ENCODE assay signal across 24 cellular contexts in the genomic region with DNA sequence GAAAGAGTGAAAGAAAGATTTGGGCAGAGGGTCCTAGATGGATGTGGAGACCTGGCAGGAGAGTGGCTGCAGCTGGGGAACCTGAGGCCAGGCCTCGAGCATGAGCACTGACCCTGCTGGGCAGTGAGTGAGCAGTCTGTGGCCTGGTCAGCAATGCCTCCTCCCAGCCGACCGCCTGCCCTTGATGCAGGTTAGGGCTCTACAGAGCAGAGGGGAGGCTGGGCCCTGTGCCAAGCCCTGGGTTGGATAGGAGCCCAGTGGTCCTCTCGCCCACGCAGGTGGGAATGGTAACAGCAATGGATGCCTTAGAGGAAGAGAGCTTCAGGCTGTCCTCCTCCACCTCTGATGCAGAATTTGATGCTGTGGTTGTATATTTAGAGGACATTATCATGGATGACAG.
A peak's percentile ranks its signal among the peaks of the same experiment; 100 is the strongest.
DNase-seq lines count a peak whose midpoint lies in the region; ATAC-seq and TF ChIP-seq lines count a peak whose summit lies in the region.
"Had no signal": no experiment of that assay in that cellular context is flagged by ENCODE, and none has a peak within 500 bp of the region (broad histone marks: within the 10 kb centered on the region; RNA-seq: fewer than 3 reads in every experiment).

No MANE protein-coding gene starts in this region.

- H3K4me1 ChIP-seq in RWPE2 (ENCODE audit: insufficient read depth, poor library complexity, severe bottlenecking), result peaks cover 35% of the 10 kb centered on the region
- H3K4me1 ChIP-seq: Caco-2, HAP-1, SJCRH30 had no signal

- no peak for DNase-seq in activated T-cell treated with anti-CD3 and anti-CD28 coated beads, Interleukin-2, amount 50 U/mL, for 24 hours
- no peak for DNase-seq in activated T-cell treated with anti-CD3 and anti-CD28 coated beads, Interleukin-2, amount 50 U/mL, for 1 hour
- DNase-seq in DMS79 treated with DMSO at 0.1 percent for 48 hours (lab: John Stamatoyannopoulos, UW), result peak; percentile 11
- no peak for DNase-seq in RWPE2 (ENCODE audit: low spot score)
- DNase-seq in stimulated activated effector memory CD8-positive, alpha-beta T cell treated with anti-CD3 and anti-CD28 coated beads, Interleukin-12 subunit alpha, Interleukin-12 subunit beta, amount 100 ng/mL, for 72 hours (ENCODE audit: low spot score in 2 of 2), result no peak
- DNase-seq in NOMO-1 treated with DMSO at 0.1 percent for 48 hours (lab: John Stamatoyannopoulos, UW; ENCODE audit: unreplicated experiment), result no peak
- DNase-seq in medulla oblongata (ENCODE audit: extremely low spot score), result no peak
- DNase-seq: Caco-2; CD4-positive, alpha-beta memory T cell; EL; GF-D8; KBM-7; NCI-H1092; NCI-H146; NCI-H2029; NCI-H2227 treated with DMSO at 0.1 percent for 48 hours; NCI-H524 treated with DMSO at 0.1 percent for 48 hours; NCI-H82; PC-3; RPMI8226; SJCRH30; T-cell had no signal

- no peak for ATAC-seq in RWPE2 (ENCODE audit: low read depth)
- ATAC-seq in stimulated activated effector memory CD8-positive, alpha-beta T cell treated with anti-CD3 and anti-CD28 coated beads, Interleukin-12 subunit alpha, Interleukin-12 subunit beta, amount 100 ng/mL, for 72 hours, result no peak
- ATAC-seq: GM23338, PC-3, T-cell had no signal

- peak overlapping the region; percentile 29 for H3K27ac Mint-ChIP-seq in activated T-cell treated with anti-CD3 and anti-CD28 coated beads, Interleukin-2, amount 50 U/mL, for 24 hours
- peak overlapping the region; percentile 67 for H3K27ac Mint-ChIP-seq in stimulated activated effector memory CD8-positive, alpha-beta T cell treated with anti-CD3 and anti-CD28 coated beads, Interleukin-12 subunit alpha, Interleukin-12 subunit beta, amount 100 ng/mL, for 72 hours
- H3K27ac Mint-ChIP-seq: GM23338, T-cell had no signal

- H3K4me1 Mint-ChIP-seq in activated T-cell treated with anti-CD3 and anti-CD28 coated beads, Interleukin-2, amount 50 U/mL, for 24 hours (ENCODE audit: low read depth), result peaks cover 26% of the 10 kb centered on the region
- H3K4me1 Mint-ChIP-seq in stimulated activated effector memory CD8-positive, alpha-beta T cell treated with anti-CD3 and anti-CD28 coated beads, Interleukin-12 subunit alpha, Interleukin-12 subunit beta, amount 100 ng/mL, for 72 hours, result peaks cover 12% of the 10 kb centered on the region

- H3K9me3 ChIP-seq in RWPE2 (ENCODE audit: severe bottlenecking), result no peaks in the 10 kb centered on the region
- H3K9me3 ChIP-seq: HAP-1, SJCRH30 had no signal

- H3K9me3 Mint-ChIP-seq in activated T-cell treated with anti-CD3 and anti-CD28 coated beads, Interleukin-2, amount 50 U/mL, for 24 hours, result no peaks in the 10 kb centered on the region
- H3K9me3 Mint-ChIP-seq in stimulated activated effector memory CD8-positive, alpha-beta T cell treated with anti-CD3 and anti-CD28 coated beads, Interleukin-12 subunit alpha, Interleukin-12 subunit beta, amount 100 ng/mL, for 72 hours, result no peaks in the 10 kb centered on the region
- H3K9me3 Mint-ChIP-seq: CD4-positive, alpha-beta memory T cell had no signal

- peak overlapping the region; percentile 79 for H3K27ac ChIP-seq in RWPE2 (ENCODE audit: poor library complexity, severe bottlenecking)
- H3K27ac ChIP-seq: SJCRH30 had no signal

- no peaks in the 10 kb centered on the region for H3K27me3 ChIP-seq in RWPE2 (ENCODE audit: insufficient read depth, poor library complexity, severe bottlenecking)

- no peaks in the 10 kb centered on the region for H3K36me3 ChIP-seq in RWPE2 (ENCODE audit: low read depth)
- H3K36me3 ChIP-seq: HAP-1, SJCRH30 had no signal

- no peak for TF ChIP-seq CTCF in RWPE2 (IDR thresholded peaks at IDR 0.05; ENCODE audit: poor library complexity, severe bottlenecking)

- no peaks in the 10 kb centered on the region for H3K27me3 Mint-ChIP-seq in activated T-cell treated with anti-CD3 and anti-CD28 coated beads, Interleukin-2, amount 50 U/mL, for 24 hours
- H3K27me3 Mint-ChIP-seq: CD4-positive, alpha-beta memory T cell; T-cell had no signal

- H3K4me3 ChIP-seq in RWPE2 (ENCODE audit: severe bottlenecking), result no peak overlapping the region
- H3K4me3 ChIP-seq: GM23338, HAP-1, SJCRH30 had no signal

- H3K36me3 Mint-ChIP-seq in activated T-cell treated with anti-CD3 and anti-CD28 coated beads, Interleukin-2, amount 50 U/mL, for 24 hours (ENCODE audit: low read depth), result peaks cover 62% of the 10 kb centered on the region
- H3K36me3 Mint-ChIP-seq in stimulated activated effector memory CD8-positive, alpha-beta T cell treated with anti-CD3 and anti-CD28 coated beads, Interleukin-12 subunit alpha, Interleukin-12 subunit beta, amount 100 ng/mL, for 72 hours, result peaks cover 32% of the 10 kb centered on the region

- H3K4me3 Mint-ChIP-seq in activated T-cell treated with anti-CD3 and anti-CD28 coated beads, Interleukin-2, amount 50 U/mL, for 24 hours, result no peak overlapping the region
- H3K4me3 Mint-ChIP-seq in stimulated activated effector memory CD8-positive, alpha-beta T cell treated with anti-CD3 and anti-CD28 coated beads, Interleukin-12 subunit alpha, Interleukin-12 subunit beta, amount 100 ng/mL, for 72 hours, result no peak overlapping the region
- H3K4me3 Mint-ChIP-seq: GM23338, T-cell had no signal
